15 cellular contexts compared by ENCODE assay signal in genomic region chr16:20647182-20647581, GRCh38. TPM values are rescaled to one million over a fixed set of nuclear protein-coding genes. Genes with fewer than 3 reads are reported as not detected.
A peak's percentile ranks its signal among the peaks of the same experiment; 100 is the strongest.
DNase-seq lines count a peak whose midpoint lies in the region; ATAC-seq, FAIRE-seq and TF ChIP-seq lines count a peak whose summit lies in the region.
"Not testable (repeated sequence)": the region's sequence is repeated elsewhere in the genome, so short reads cannot be mapped to it uniquely, and the experiment has no call there.
"Had no signal": no experiment of that assay in that cellular context is flagged by ENCODE, and none has a peak within 500 bp of the region (broad histone marks: within the 10 kb centered on the region; RNA-seq: fewer than 3 reads in every experiment).

No MANE protein-coding gene starts in this region.

- H3K27ac Mint-ChIP-seq in GM23338, neural progenitor cell: not testable (repeated sequence)
- peak overlapping the region; percentile 61 for H3K27ac Mint-ChIP-seq in type B pancreatic cell

- not testable (repeated sequence) for H3K4me3 ChIP-seq in A549; GM23338; SJCRH30; K562; HepG2 (replicated peaks in 1 of 3; ENCODE audit: insufficient read depth in 1 of 3, low read depth in 2 of 3, low read length in 3 of 3); neural progenitor cell; trophoblast cell (ENCODE audit: low read depth, low read length)

- intact Hi-C loops in K562 (cut with micrococcal nuclease); HepG2 (cut with micrococcal nuclease; ENCODE audit: unreplicated experiment): not testable (repeated sequence)

- not testable (repeated sequence) for H3K4me3 Mint-ChIP-seq in GM23338, neural progenitor cell, type B pancreatic cell

- H3K18ac ChIP-seq in trophoblast cell (ENCODE audit: low read length): not testable (repeated sequence)

- H3K27me3 ChIP-seq in GM23338 (ENCODE audit: insufficient read depth); SJCRH30; K562 (ENCODE audit: control insufficient read depth in 2 of 2, insufficient read depth in 2 of 2, low read length in 2 of 2); HepG2 (ENCODE audit: control insufficient read depth in 1 of 2, insufficient read depth in 2 of 2, low read length in 2 of 2); neural progenitor cell; trophoblast cell (ENCODE audit: insufficient read depth, low read length): not testable (repeated sequence)

- H3K27ac ChIP-seq in A549; GM23338 (ENCODE audit: low read depth); K562 (ENCODE audit: extremely low read depth, low read depth, low read length); HepG2 (ENCODE audit: extremely low read length, insufficient read depth, low read length); trophoblast cell (ENCODE audit: low read depth, low read length): not testable (repeated sequence)
- H3K27ac ChIP-seq in SJCRH30 (peak overlapping the region; percentile 85), neural progenitor cell (peak overlapping the region; percentile 67)

- peak overlapping the region; percentile 39 for H2BK5ac ChIP-seq in trophoblast cell (ENCODE audit: low read depth, low read length, poor library complexity)

- not testable (repeated sequence) for TF ChIP-seq CTCF in A549 (IDR thresholded peaks at IDR 0.05); GM23338 (conservative IDR thresholded peaks at IDR 0.05; ENCODE audit: low read depth in 2 of 2); K562 (IDR thresholded peaks at IDR 0.05 in 2 of 3, conservative IDR thresholded peaks at IDR 0.05 in 1 of 3; ENCODE audit: insufficient read depth in 2 of 3, low read depth in 1 of 3, low read length in 3 of 3); HepG2 (CRISPR knock-in tag; IDR thresholded peaks at IDR 0.05); neural progenitor cell (IDR thresholded peaks at IDR 0.05); type B pancreatic cell (conservative IDR thresholded peaks at IDR 0.05)

- H4K12ac ChIP-seq in trophoblast cell (ENCODE audit: low read depth, low read length): not testable (repeated sequence)

- POLR2A ChIA-PET in A549 (lab: Yijun Ruan, JAX); HepG2 (lab: Yijun Ruan, JAX): not testable (repeated sequence)
- POLR2A ChIA-PET in K562 (lab: Yijun Ruan, JAX): interaction anchor here (1.0 kb wide), 1 partner anchor 30 kb away, joined by 3 read pairs; no protein-coding TSS in a partner anchor

- TF ChIP-seq POLR2A in A549 (IDR thresholded peaks at IDR 0.05; ENCODE audit: low read length); K562 (conservative IDR thresholded peaks at IDR 0.05); HepG2 (IDR thresholded peaks at IDR 0.05; ENCODE audit: insufficient read depth in 1 of 2, low read depth in 2 of 2, low read length in 2 of 2): not testable (repeated sequence)

- FAIRE-seq in A549 (lab: Jason Lieb, UNC); K562 (lab: Jason Lieb, UNC); HepG2 (lab: Jason Lieb, UNC): not testable (repeated sequence)

- not testable (repeated sequence) for H3K4me1 ChIP-seq in A549; SJCRH30; K562 (replicated peaks in 1 of 2; ENCODE audit: control insufficient read depth in 2 of 2, insufficient read depth in 2 of 2, low read length in 2 of 2); trophoblast cell (ENCODE audit: control insufficient read depth in 1 of 2, insufficient read depth in 2 of 2, low read length in 2 of 2)
- H3K4me1 ChIP-seq in GM23338 (ENCODE audit: insufficient read depth) (peaks cover 33% of the 10 kb centered on the region), HepG2 (ENCODE audit: insufficient read depth, low read length) (peaks cover 17% of the 10 kb centered on the region; the same call in 1 of the 2 replicates), neural progenitor cell (peaks cover 20% of the 10 kb centered on the region)

- not testable (repeated sequence) for TF ChIP-seq RAD21 in A549 (conservative IDR thresholded peaks at IDR 0.05 in 1 of 2, IDR thresholded peaks at IDR 0.05 in 1 of 2); K562 (CRISPR knock-in tag; conservative IDR thresholded peaks at IDR 0.05 in 1 of 2, IDR thresholded peaks at IDR 0.05 in 1 of 2); HepG2 (CRISPR knock-in tag; IDR thresholded peaks at IDR 0.05)

- H3K9ac ChIP-seq in K562 (ENCODE audit: insufficient read depth in 1 of 2, low read depth in 2 of 2, low read length in 2 of 2); HepG2 (ENCODE audit: insufficient read depth, low read depth, low read length); neural progenitor cell; trophoblast cell (ENCODE audit: low read length): not testable (repeated sequence)

- not testable (repeated sequence) for DNase-seq in A549 (ENCODE audit: low read depth in 1 of 2, low spot score in 1 of 2); GM23338 (ENCODE audit: low spot score); SJCRH30; K562 (ENCODE audit: extremely low read depth in 1 of 4, low spot score in 3 of 4); HepG2 (ENCODE audit: low spot score); neural progenitor cell (ENCODE audit: low spot score); type B pancreatic cell (ENCODE audit: extremely low spot score, unreplicated experiment)
- DNase-seq in trophoblast cell: peak in 1 of 2 donors; percentile 5

- peaks cover 13% of the 10 kb centered on the region for H3K9me3 Mint-ChIP-seq in GM23338
- H3K9me3 Mint-ChIP-seq in neural progenitor cell, type B pancreatic cell: not testable (repeated sequence)

- H4K8ac ChIP-seq in trophoblast cell (ENCODE audit: low read depth, low read length): not testable (repeated sequence)

- not testable (repeated sequence) for H3K79me2 ChIP-seq in GM23338 (replicated peaks; ENCODE audit: insufficient read depth); K562 (ENCODE audit: control insufficient read depth, insufficient read depth, low read length); HepG2 (ENCODE audit: insufficient read depth, low read length); neural progenitor cell (ENCODE audit: low read depth); trophoblast cell (ENCODE audit: control insufficient read depth, insufficient read depth, low read length, poor library complexity)

- not testable (repeated sequence) for H3K4ac ChIP-seq in trophoblast cell (ENCODE audit: low read depth, low read length)

- peak overlapping the region; percentile 85 for H4K91ac ChIP-seq in trophoblast cell (ENCODE audit: low read depth, low read length)

- H2AFZ ChIP-seq in GM23338; K562 (ENCODE audit: low read depth, low read length); HepG2 (ENCODE audit: low read length); neural progenitor cell (replicated peaks); trophoblast cell (ENCODE audit: insufficient read depth, low read length, poor library complexity): not testable (repeated sequence)

- not testable (repeated sequence) for H3K79me1 ChIP-seq in trophoblast cell (ENCODE audit: low read length)

- not testable (repeated sequence) for H3K4me2 ChIP-seq in A549; K562 (ENCODE audit: insufficient read depth, low read length); HepG2 (ENCODE audit: low read depth, low read length); neural progenitor cell; trophoblast cell (ENCODE audit: low read length)
- H3K4me2 ChIP-seq in GM23338: 0 out of 2 replicates have a peak overlapping the region, but pooled peaks have one; percentile 14

- H3K36me3 Mint-ChIP-seq in GM23338 (ENCODE audit: low read depth): peaks cover 20% of the 10 kb centered on the region
- not testable (repeated sequence) for H3K36me3 Mint-ChIP-seq in neural progenitor cell, type B pancreatic cell

- not testable (repeated sequence) for BruUV-seq in K562 (replicated peaks; lab: Mats Ljungman, UMichigan); HepG2 (replicated peaks; lab: Mats Ljungman, UMichigan)

- peak overlapping the region; percentile 72 for H2BK120ac ChIP-seq in trophoblast cell (ENCODE audit: insufficient read depth, low read length, poor library complexity)

- H3K36me3 ChIP-seq in GM23338 (ENCODE audit: insufficient read depth); SJCRH30; K562 (ENCODE audit: control insufficient read depth, insufficient read depth, low read length); HepG2 (replicated peaks in 1 of 2; ENCODE audit: control insufficient read depth in 1 of 2, insufficient read depth in 2 of 2, low read length in 2 of 2); neural progenitor cell; trophoblast cell (ENCODE audit: control insufficient read depth in 1 of 2, insufficient read depth in 2 of 2, low read length in 2 of 2): not testable (repeated sequence)

- peaks cover 38% of the 10 kb centered on the region for H3K4me1 Mint-ChIP-seq in GM23338
- H3K4me1 Mint-ChIP-seq in neural progenitor cell: peaks cover 24% of the 10 kb centered on the region
- not testable (repeated sequence) for H3K4me1 Mint-ChIP-seq in type B pancreatic cell (ENCODE audit: unreplicated experiment)

- H3F3A ChIP-seq in GM23338 (replicated peaks; ENCODE audit: low read depth); neural progenitor cell (ENCODE audit: low read depth): not testable (repeated sequence)

- not testable (repeated sequence) for H3K27me3 Mint-ChIP-seq in GM23338 (ENCODE audit: insufficient read depth, low read depth, poor library complexity); neural progenitor cell (ENCODE audit: insufficient read depth, low read depth); type B pancreatic cell

- H3K14ac ChIP-seq in trophoblast cell (ENCODE audit: low read length): not testable (repeated sequence)

- not testable (repeated sequence) for H3K9me3 ChIP-seq in A549; SJCRH30 (replicated peaks); K562 (replicated peaks; ENCODE audit: control insufficient read depth, insufficient read depth, low read depth, low read length); HepG2 (ENCODE audit: low read length); neural progenitor cell (ENCODE audit: low read depth); trophoblast cell (ENCODE audit: insufficient read depth, low read depth, low read length)

- not testable (repeated sequence) for TF ChIP-seq EP300 in A549 (IDR thresholded peaks at IDR 0.05); K562 (IDR thresholded peaks at IDR 0.05; ENCODE audit: low read length); HepG2 (IDR thresholded peaks at IDR 0.05; ENCODE audit: low read depth in 2 of 2, low read length in 2 of 2); HepG2 (CRISPR knock-in tag; IDR thresholded peaks at IDR 0.05; ENCODE audit: borderline replicate concordance)

- in situ Hi-C loops in K562 (cut with MboI); HepG2 (cut with HindIII; ENCODE audit: extremely low pct_ligation_motif_present, low pct_unique_long_range_greater_than_20kb): not testable (repeated sequence)

- not testable (repeated sequence) for ATAC-seq in A549, GM23338, K562, HepG2

- not testable (repeated sequence) for H3K23ac ChIP-seq in trophoblast cell (ENCODE audit: low read length)

- H2AK5ac ChIP-seq in trophoblast cell (ENCODE audit: low read length): not testable (repeated sequence)

- WGBS in A549 (ENCODE audit: missing lambda C conversion rate): 5% methylated on average over 4 of the region's 4 CpGs
- WGBS in K562 (ENCODE audit: insufficient coverage, low coverage, missing lambda C conversion rate): 17% methylated on average over 4 of the region's 4 CpGs
- 45% methylated on average over 4 of the region's 4 CpGs for WGBS in HepG2 (ENCODE audit: low lambda C conversion rate)
- WGBS in trophoblast cell (ENCODE audit: extremely low coverage, insufficient coverage, insufficient read length): no CpG with 5 or more reads among the region's 4 CpGs

- not testable (repeated sequence) for H3K9me1 ChIP-seq in K562 (ENCODE audit: control insufficient read depth, insufficient read depth, low read length)

- H3K9me2 ChIP-seq in GM23338 (ENCODE audit: insufficient read depth): peaks cover 13% of the 10 kb centered on the region; the same call in 1 of the 2 replicates

- CTCF ChIA-PET in A549 (lab: Yijun Ruan, JAX); K562 (lab: Yijun Ruan, JAX; ENCODE audit: low intra/inter-chr PET ratio); HepG2 (lab: Yijun Ruan, JAX; ENCODE audit: low intra/inter-chr PET ratio, low total read pairs): not testable (repeated sequence)

- not testable (repeated sequence) for H4K20me1 ChIP-seq in GM23338 (replicated peaks; ENCODE audit: insufficient read depth); K562 (replicated peaks; ENCODE audit: control insufficient read depth, insufficient read depth, low read length); HepG2 (ENCODE audit: insufficient read depth, low read length); neural progenitor cell (ENCODE audit: low read depth)

- peak overlapping the region; percentile 64 for H2BK12ac ChIP-seq in trophoblast cell (ENCODE audit: low read length)

RNA-seq across cellular contexts. Expression of gene ACSM1, which starts 50.3 kb away (rescaled TPM):
- polyA plus RNA-seq in A549 (2011; rRNA removed): not detected in 2 replicates
- not detected in 2 replicates for polyA plus RNA-seq in A549 (2012; cell fraction: cytosol; rRNA removed)
- polyA plus RNA-seq in A549 (2012; cell fraction: nucleus; rRNA removed): not detected in 2 replicates
- not detected in 3 replicates for polyA plus RNA-seq in A549 (2017; fragmentation: RNase III; extraction: RNeasy Plus Mini Kit Qiagen cat#74134 plus additional on column Dnase treatment)
- polyA minus RNA-seq in A549 (2011; rRNA and poly(A)+ RNA removed): not detected in 2 replicates
- total RNA-seq in GM23338 (2014; rRNA removed; shearing (Covaris generic)): 0.38 and 1.4 TPM in 2 replicates
- polyA plus RNA-seq in GM23338 (2016; fragmentation: Nextera tagmentation; extraction: Ambion mirVana): 0.26 and 0.34 TPM in 2 replicates
- 0.08 and 0.14 TPM in 2 replicates for total RNA-seq in SJCRH30 (2014; rRNA removed; shearing (Covaris generic))
- 0.49 and 0.53 TPM in 2 replicates for total RNA-seq in K562 (2011; cell fraction: chromatin; rRNA removed; ENCODE audit: low replicate concordance)
- 0.39 TPM in 1 of 2 replicates, not detected in the other for total RNA-seq in K562 (2011; cell fraction: nucleolus; rRNA removed)
- total RNA-seq in K562 (2011; cell fraction: nucleoplasm; rRNA removed): 0.22 and 0.38 TPM in 2 replicates
- total RNA-seq in K562 (2014; rRNA removed): 0.09 and 0.37 TPM in 2 replicates
- total RNA-seq in K562 (2014; rRNA removed; fragmentation: Illumina TruSeq; extraction: Trizol): 0.25 and 0.29 TPM in 2 replicates
- 0.18 TPM in 1 of 2 replicates, not detected in the other for total RNA-seq in K562 (2015; rRNA removed; fragmentation: Illumina TruSeq; extraction: Trizol)
- 0.20 and 0.24 TPM in 2 replicates for total RNA-seq in K562 (2021)
- 0.50 and 1.9 TPM in 2 replicates for polyA plus RNA-seq in K562 (2011; rRNA removed)
- 1.1 and 2.1 TPM in 2 replicates for polyA plus RNA-seq in K562 (2011; cell fraction: cytosol; rRNA removed)
- 0.68 and 1.9 TPM in 2 replicates for polyA plus RNA-seq in K562 (2011; cell fraction: nucleus; rRNA removed)
- 0.22 and 2.0 TPM in 2 replicates for polyA plus RNA-seq in K562 (2012)
- polyA plus RNA-seq in K562 (2014; fragmentation: Illumina TruSeq; extraction: Trizol): 0.15 and 0.28 TPM in 2 replicates
- under 1 TPM; 0.08 to 0.23 TPM for polyA plus RNA-seq in K562 (2014; fragmentation: Nextera tagmentation; extraction: Ambion mirVana)
- polyA plus RNA-seq in K562 (2014; rRNA removed): 0.11 and 0.16 TPM in 2 replicates
- 0.70 and 0.99 TPM in 2 replicates for polyA minus RNA-seq in K562 (2011; rRNA and poly(A)+ RNA removed)
- polyA minus RNA-seq in K562 (2011; cell fraction: cytosol; rRNA and poly(A)+ RNA removed): not detected in 2 replicates
- 0.67 TPM in 1 of 2 replicates, not detected in the other for polyA minus RNA-seq in K562 (2011; cell fraction: nucleus; rRNA and poly(A)+ RNA removed)
- 0.71 and 1.1 TPM in 2 replicates for total RNA-seq in HepG2 (2016; rRNA removed; fragmentation: Illumina TruSeq; extraction: Trizol)
- total RNA-seq in HepG2 (2016; cell fraction: cytosol; rRNA removed; fragmentation: Illumina TruSeq; extraction: Trizol; ENCODE audit: low read depth): 0.26 and 0.91 TPM in 2 replicates
- total RNA-seq in HepG2 (2016; cell fraction: insoluble cytoplasmic fraction; rRNA removed; fragmentation: Illumina TruSeq; extraction: Trizol): 0.80 and 0.82 TPM in 2 replicates
- 0.69 and 0.80 TPM in 2 replicates for total RNA-seq in HepG2 (2016; cell fraction: membrane; rRNA removed; fragmentation: Illumina TruSeq; extraction: Trizol)
- total RNA-seq in HepG2 (2016; cell fraction: nucleus; rRNA removed; fragmentation: Illumina TruSeq; extraction: Trizol): 1.1 and 1.6 TPM in 2 replicates
- 0.73 and 0.77 TPM in 2 replicates for polyA plus RNA-seq in HepG2 (2011; rRNA removed)
- 0.44 and 0.97 TPM in 2 replicates for polyA plus RNA-seq in HepG2 (2011; cell fraction: cytosol; rRNA removed)
- 0.40 and 1.1 TPM in 2 replicates for polyA plus RNA-seq in HepG2 (2011; cell fraction: nucleus; rRNA removed)
- 0.68 and 0.71 TPM in 2 replicates for polyA plus RNA-seq in HepG2 (2012)
- 0.17 and 0.42 TPM in 2 replicates for polyA plus RNA-seq in HepG2 (2016; cell fraction: cytosol; fragmentation: Illumina TruSeq; extraction: Trizol; ENCODE audit: low read depth)
- polyA plus RNA-seq in HepG2 (2016; cell fraction: insoluble cytoplasmic fraction; fragmentation: Illumina TruSeq; extraction: Trizol; ENCODE audit: low read depth): 0.75 and 0.91 TPM in 2 replicates
- 0.35 and 0.45 TPM in 2 replicates for polyA plus RNA-seq in HepG2 (2016; cell fraction: membrane; fragmentation: Illumina TruSeq; extraction: Trizol; ENCODE audit: low read depth)
- polyA plus RNA-seq in HepG2 (2016; cell fraction: nucleus; fragmentation: Illumina TruSeq; extraction: Trizol; ENCODE audit: insufficient read depth, low read depth): 0.93 and 1.4 TPM in 2 replicates
- polyA minus RNA-seq in HepG2 (2011; rRNA and poly(A)+ RNA removed; ENCODE audit: low replicate concordance): 0.84 TPM in 1 of 2 replicates, not detected in the other
- 0.30 TPM in 1 of 2 replicates, not detected in the other for polyA minus RNA-seq in HepG2 (2011; cell fraction: cytosol; rRNA and poly(A)+ RNA removed)
- polyA minus RNA-seq in HepG2 (2011; cell fraction: nucleus; rRNA and poly(A)+ RNA removed): 0.77 and 0.87 TPM in 2 replicates
- not detected in 2 replicates for total RNA-seq in neural progenitor cell (ENCODE audit: low replicate concordance)
- polyA plus RNA-seq in trophoblast cell (2013): 0.06 and 0.08 TPM in 2 replicates
- total RNA-seq in type B pancreatic cell (ENCODE audit: low replicate concordance): 0.36 TPM in 1 of 2 replicates, not detected in the other
- total RNA-seq: A172; A673; Caco-2; CD4-positive, CD25-positive, alpha-beta regulatory T cell; Daoy had no signal
- polyA plus RNA-seq: AG04450, BJ had no signal
